14 cellular contexts compared by ENCODE assay signal in the genomic region with DNA sequence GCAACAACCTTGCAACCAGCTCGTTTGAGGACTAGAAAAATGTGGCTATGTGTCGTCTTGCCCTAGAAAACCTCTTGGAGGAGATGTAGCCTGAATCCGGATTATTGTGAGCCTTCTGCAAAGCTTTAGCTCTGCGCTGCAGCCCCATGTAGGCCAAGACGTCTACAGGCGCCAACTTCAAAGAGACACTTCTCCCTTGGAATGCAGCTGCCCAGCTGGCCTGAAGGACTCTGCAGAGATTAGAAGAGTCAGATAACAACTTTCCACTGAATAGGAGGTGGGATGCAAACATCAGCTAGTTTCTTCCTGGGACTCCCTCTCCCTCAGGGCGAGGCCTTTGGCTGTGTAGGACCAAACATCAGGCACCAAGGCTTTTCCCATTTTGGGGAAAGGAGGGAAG.
"Had no signal": no experiment of that assay in that cellular context is flagged by ENCODE, and none has a peak within 500 bp of the region (broad histone marks: within the 10 kb centered on the region; RNA-seq: fewer than 3 reads in every experiment).

No MANE protein-coding gene starts in this region.

- H3K4me2 ChIP-seq: smooth muscle cell had no signal

- H3K36me3 ChIP-seq: cardiac muscle cell, ovary, right lobe of liver had no signal

- H3K27ac ChIP-seq: cardiac muscle cell, ovary, right lobe of liver had no signal

- H3K4me3 ChIP-seq: cardiac muscle cell, ovary, right lobe of liver, smooth muscle cell had no signal

- ATAC-seq: activated CD8-positive, alpha-beta T cell treated with anti-CD3 and anti-CD28 coated beads for 36 hours; activated T-cell treated with anti-CD3 and anti-CD28 coated beads, Interleukin-2, amount 50 U/mL, for 4 hours; right lobe of liver had no signal

- DNase-seq: activated B cell treated with CpG ODN at 0.5 μM for 24 hours; activated CD4-positive, alpha-beta T cell treated with anti-CD3 and anti-CD28 coated beads for 48 hours; activated CD8-positive, alpha-beta T cell treated with anti-CD3 and anti-CD28 coated beads for 36 hours; activated effector memory CD4-positive, alpha-beta T cell treated with Interleukin-2 at 50 U/mL for 16 hours; activated naive CD4-positive, alpha-beta T cell treated with anti-CD3 and anti-CD28 coated beads, Interleukin-2, amount 50 U/mL, for 16 hours; activated T-cell treated with anti-CD3 and anti-CD28 coated beads, Interleukin-2, amount 50 U/mL, for 4 hours; erythroblast; kidney glomerular epithelial cell; ovary; right lobe of liver had no signal

- H3K9me3 ChIP-seq: ovary, right lobe of liver had no signal

- H3K27me3 ChIP-seq: cardiac muscle cell, ovary, right lobe of liver had no signal

- FAIRE-seq: astrocyte, TTC549 had no signal
